9 cellular contexts compared by ENCODE assay signal in the genomic region with DNA sequence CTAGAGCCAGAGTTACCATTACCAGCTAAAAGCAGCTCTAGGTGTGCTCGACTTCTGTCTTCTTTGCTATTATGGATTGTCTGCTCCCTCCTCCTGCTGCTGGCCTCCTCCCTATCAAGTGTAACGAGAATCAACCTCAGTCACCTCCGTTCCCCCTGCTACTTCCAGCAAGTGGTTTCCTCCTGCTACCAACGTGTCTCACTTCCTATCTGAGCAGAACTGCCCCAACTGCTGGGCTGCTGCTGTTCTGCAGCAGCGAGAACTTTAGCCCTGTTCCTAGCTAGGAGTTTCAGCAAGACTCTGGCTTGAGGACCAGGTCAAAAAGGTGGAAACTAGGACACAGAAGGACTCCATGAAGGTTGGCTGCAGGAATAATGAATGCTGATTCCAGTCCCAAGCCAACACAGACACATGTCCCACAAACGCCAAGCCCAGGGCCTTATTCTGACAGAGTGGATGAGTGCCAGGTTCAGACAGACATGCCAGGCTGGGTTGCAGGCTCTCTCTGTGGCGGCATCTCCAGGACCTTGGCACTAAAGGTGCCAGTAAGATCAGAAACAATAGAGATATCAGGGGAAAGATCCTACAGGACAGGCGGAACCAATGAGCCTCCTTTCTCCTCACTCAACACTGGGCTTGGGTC. TPM values are rescaled to one million over a fixed set of nuclear protein-coding genes. Genes with fewer than 3 reads are reported as not detected.
DNase-seq lines count a peak whose midpoint lies in the region; ATAC-seq, FAIRE-seq and TF ChIP-seq lines count a peak whose summit lies in the region.
"Had no signal": no experiment of that assay in that cellular context is flagged by ENCODE, and none has a peak within 500 bp of the region (broad histone marks: within the 10 kb centered on the region; RNA-seq: fewer than 3 reads in every experiment).

No MANE protein-coding gene starts in this region.

- TF ChIP-seq CTCF in CD4-positive, alpha-beta T cell (IDR thresholded peaks at IDR 0.05) = no peak
- TF ChIP-seq CTCF in K562 (IDR thresholded peaks at IDR 0.05 in 2 of 3, conservative IDR thresholded peaks at IDR 0.05 in 1 of 3; ENCODE audit: insufficient read depth in 2 of 3, low read depth in 1 of 3, low read length in 3 of 3) = peak in 1 of 3 experiments; percentile 15; a peak in 1 of 6 replicates
- no peak for TF ChIP-seq CTCF in Calu3 (IDR thresholded peaks at IDR 0.05; ENCODE audit: unreplicated experiment)

- H3K4me1 ChIP-seq in K562 (replicated peaks in 1 of 2; ENCODE audit: control insufficient read depth in 2 of 2, insufficient read depth in 2 of 2, low read length in 2 of 2) = peaks cover 27 to 31% of the 10 kb centered on the region in 2 experiments

- H3K9me3 Mint-ChIP-seq in CD4-positive, alpha-beta T cell = no peaks in the 10 kb centered on the region
- H3K9me3 Mint-ChIP-seq in Calu3 (ENCODE audit: low read depth, unreplicated experiment) = no peaks in the 10 kb centered on the region
- H3K9me3 Mint-ChIP-seq: mesothelial cell of epicardium had no signal

- H3K4me1 Mint-ChIP-seq in CD4-positive, alpha-beta T cell (ENCODE audit: low read depth) = peaks cover 67% of the 10 kb centered on the region
- peaks cover 17% of the 10 kb centered on the region for H3K4me1 Mint-ChIP-seq in Calu3 (ENCODE audit: low read depth, unreplicated experiment)

- H3K9ac ChIP-seq in K562 (ENCODE audit: insufficient read depth in 1 of 2, low read depth in 2 of 2, low read length in 2 of 2) = peak overlapping the region in 1 of 2 experiments; percentile 27; a peak in 1 of 4 replicates

- peaks cover 26% of the 10 kb centered on the region for H3K36me3 ChIP-seq in K562 (ENCODE audit: control insufficient read depth, insufficient read depth, low read length)

- H3K4me2 ChIP-seq in K562 (ENCODE audit: insufficient read depth, low read length) = no peak overlapping the region

- WGBS in K562 (ENCODE audit: insufficient coverage, low coverage, missing lambda C conversion rate) = 39% methylated on average over 8 of the region's 8 CpGs

- no peaks in the 10 kb centered on the region for H4K20me1 ChIP-seq in K562 (replicated peaks; ENCODE audit: control insufficient read depth, insufficient read depth, low read length)

- POLR2A ChIA-PET in CD4-positive, alpha-beta T cell (lab: Charles Lee) = interaction anchor here (1.0 to 3.1 kb wide), 7 partner anchors 10 to 41 kb away, joined by 3 to 25 read pairs (median 7); no protein-coding TSS in a partner anchor
- POLR2A ChIA-PET in K562 (lab: Yijun Ruan, JAX) = interaction anchor here (0.7 to 2.3 kb wide), 5 partner anchors 9 to 87 kb away, joined by 3 to 9 read pairs (median 6); no protein-coding TSS in a partner anchor

- DNase-seq in CD4-positive, alpha-beta T cell = peak in 8 of 10 experiments; percentile 37 to 51 (median 40)
- DNase-seq in NOMO-1 treated with DMSO at 0.1 percent for 48 hours (lab: John Stamatoyannopoulos, UW; ENCODE audit: unreplicated experiment) = peak; percentile 81
- DNase-seq in K562 (ENCODE audit: extremely low read depth in 1 of 4, low spot score in 3 of 4) = no peak
- DNase-seq in stimulated activated CD4-positive, alpha-beta T cell treated with anti-CD3 and anti-CD28 coated beads, Interleukin-4, amount 100 ng/mL, for 1 hour = peak; percentile 35
- no peak for DNase-seq in Calu3
- DNase-seq in cerebellum (ENCODE audit: low spot score) = no peak
- no peak for DNase-seq in NCI-H345 (lab: John Stamatoyannopoulos, UW)

- peak overlapping the region; percentile 95 for H3K4me3 Mint-ChIP-seq in CD4-positive, alpha-beta T cell
- H3K4me3 Mint-ChIP-seq in Calu3 (ENCODE audit: low read depth, unreplicated experiment) = no peak overlapping the region
- H3K4me3 Mint-ChIP-seq: mesothelial cell of epicardium had no signal

- no peak overlapping the region for H3K4me3 ChIP-seq in K562

- H2AFZ ChIP-seq in K562 (ENCODE audit: low read depth, low read length) = no peak overlapping the region

- H3K27me3 ChIP-seq in CD4-positive, alpha-beta T cell (ENCODE audit: control insufficient read depth, insufficient read depth, low read length) = no peaks in the 10 kb centered on the region
- no peaks in the 10 kb centered on the region; a peak in 1 of 5 replicates for H3K27me3 ChIP-seq in K562 (ENCODE audit: control insufficient read depth in 2 of 2, insufficient read depth in 2 of 2, low read length in 2 of 2)

- H3K27me3 Mint-ChIP-seq in CD4-positive, alpha-beta T cell = no peaks in the 10 kb centered on the region
- no peaks in the 10 kb centered on the region for H3K27me3 Mint-ChIP-seq in Calu3 (ENCODE audit: unreplicated experiment)

- peaks cover 12% of the 10 kb centered on the region; the same call in 2 of the 3 replicates for H3K79me2 ChIP-seq in K562 (ENCODE audit: control insufficient read depth, insufficient read depth, low read length)

- peaks cover 55% of the 10 kb centered on the region for H3K36me3 Mint-ChIP-seq in CD4-positive, alpha-beta T cell (ENCODE audit: low read depth)
- H3K36me3 Mint-ChIP-seq in Calu3 (ENCODE audit: insufficient read depth, unreplicated experiment) = peaks cover 8% of the 10 kb centered on the region
- H3K36me3 Mint-ChIP-seq: mesothelial cell of epicardium had no signal

- H3K27ac ChIP-seq in CD4-positive, alpha-beta T cell (ENCODE audit: low read depth, low read length) = peak overlapping the region; percentile 13
- no peak overlapping the region for H3K27ac ChIP-seq in K562 (ENCODE audit: extremely low read depth, low read depth, low read length)

- H3K9me3 ChIP-seq in CD4-positive, alpha-beta T cell (ENCODE audit: control insufficient read depth, low read length) = no peaks in the 10 kb centered on the region
- no peaks in the 10 kb centered on the region for H3K9me3 ChIP-seq in K562 (replicated peaks; ENCODE audit: control insufficient read depth, insufficient read depth, low read depth, low read length)

- intact Hi-C loops in CD4-positive, alpha-beta T cell (cut with DNase I, micrococcal nuclease) = no loop called here
- intact Hi-C loops in K562 (cut with micrococcal nuclease) (no loop called here), Calu3 (cut with micrococcal nuclease; ENCODE audit: unreplicated experiment) (no loop called here)

- no peak for FAIRE-seq in K562 (lab: Jason Lieb, UNC)

- in situ Hi-C loops in K562 (cut with MboI) = no loop called here

- no peaks in the 10 kb centered on the region for H3K9me1 ChIP-seq in K562 (ENCODE audit: control insufficient read depth, insufficient read depth, low read length)

- CTCF ChIA-PET in CD4-positive, alpha-beta T cell (lab: Charles Lee) = interaction anchor here (1.0 to 3.4 kb wide), 6 partner anchors 9 to 543 kb away, joined by 3 to 15 read pairs (median 8); partner anchors contain the start of gene CD55
- CTCF ChIA-PET in K562 (lab: Yijun Ruan, JAX; ENCODE audit: low intra/inter-chr PET ratio) = no interaction called here
- CTCF ChIA-PET in Calu3 (lab: Charles Lee) = interaction anchor here (0.6 kb wide), 1 partner anchor 1087 kb away, joined by 3 read pairs; no protein-coding TSS in a partner anchor

- no peak for TF ChIP-seq POLR2A in K562 (conservative IDR thresholded peaks at IDR 0.05)

- peak overlapping the region; percentile 95 for H3K27ac Mint-ChIP-seq in CD4-positive, alpha-beta T cell
- no peak overlapping the region for H3K27ac Mint-ChIP-seq in Calu3 (ENCODE audit: unreplicated experiment)
- H3K27ac Mint-ChIP-seq: mesothelial cell of epicardium had no signal

- BruUV-seq in K562 (replicated peaks; lab: Mats Ljungman, UMichigan) (no TSS peak), Calu3 (replicated peaks; lab: Mats Ljungman, UMichigan) (no TSS peak)

- no peak for TF ChIP-seq RAD21 in K562 (CRISPR knock-in tag; conservative IDR thresholded peaks at IDR 0.05 in 1 of 2, IDR thresholded peaks at IDR 0.05 in 1 of 2)

- peak; percentile 55 for ATAC-seq in CD4-positive, alpha-beta T cell (ENCODE audit: poor library complexity)
- ATAC-seq in GM21447 (IDR thresholded peaks at IDR 0.05; ENCODE audit: unreplicated experiment) = peak; percentile 67
- peak; percentile 19; the same call in 2 of the 3 replicates for ATAC-seq in K562

- no peak for TF ChIP-seq EP300 in K562 (IDR thresholded peaks at IDR 0.05; ENCODE audit: low read length)

TF ChIP-seq in K562, 482 proteins besides CTCF, POLR2A, EP300 and RAD21 (continues in another document):
- TF ChIP-seq TCF7L2 (IDR thresholded peaks at IDR 0.05; ENCODE audit: low read depth, low read length) (0 out of 2 replicates have a peak, but pooled peaks have one; percentile 26), GATAD2A (IDR thresholded peaks at IDR 0.05) (no peak), ZC3H8 (IDR thresholded peaks at IDR 0.05) (no peak)

RNA-seq across cellular contexts. Expression of gene CD34, which starts 46.9 kb away (rescaled TPM):
- total RNA-seq in CD4-positive, alpha-beta T cell = not detected
- total RNA-seq in K562 (2011; cell fraction: chromatin; rRNA removed; ENCODE audit: low replicate concordance) = not detected in 2 replicates
- total RNA-seq in K562 (2011; cell fraction: nucleolus; rRNA removed) = not detected in 2 replicates
- not detected in 2 replicates for total RNA-seq in K562 (2011; cell fraction: nucleoplasm; rRNA removed)
- total RNA-seq in K562 (2014; rRNA removed) = not detected in 2 replicates
- not detected in 2 replicates for total RNA-seq in K562 (2014; rRNA removed; fragmentation: Illumina TruSeq; extraction: Trizol)
- not detected in 2 replicates for total RNA-seq in K562 (2015; rRNA removed; fragmentation: Illumina TruSeq; extraction: Trizol)
- total RNA-seq in K562 (2021) = 0.13 TPM in 1 of 2 replicates, not detected in the other
- 0.03 TPM in 1 of 2 replicates, not detected in the other for polyA plus RNA-seq in K562 (2011; rRNA removed)
- polyA plus RNA-seq in K562 (2011; cell fraction: cytosol; rRNA removed) = not detected in 2 replicates
- not detected in 2 replicates for polyA plus RNA-seq in K562 (2011; cell fraction: nucleus; rRNA removed)
- polyA plus RNA-seq in K562 (2012) = not detected in 2 replicates
- polyA plus RNA-seq in K562 (2014; fragmentation: Illumina TruSeq; extraction: Trizol) = not detected in 2 replicates
- not detected for polyA plus RNA-seq in K562 (2014; fragmentation: Nextera tagmentation; extraction: Ambion mirVana)
- polyA plus RNA-seq in K562 (2014; rRNA removed) = not detected in 2 replicates
- 0.06 TPM in 1 of 2 replicates, not detected in the other for polyA minus RNA-seq in K562 (2011; rRNA and poly(A)+ RNA removed)
- not detected in 2 replicates for polyA minus RNA-seq in K562 (2011; cell fraction: cytosol; rRNA and poly(A)+ RNA removed)
- polyA minus RNA-seq in K562 (2011; cell fraction: nucleus; rRNA and poly(A)+ RNA removed) = not detected in 2 replicates
- total RNA-seq in Calu3 (2022) = 0.24 and 0.34 TPM in 2 replicates
- total RNA-seq in cerebellum = 2.8 TPM

Comparison
In these comparisons a context has a peak if more than half of its experiments do, and no peak if none do; other contexts are left out.
1. DNase-seq: peak in CD4-positive, alpha-beta T cell (8 of 10), NOMO-1 treated with DMSO at 0.1 percent for 48 hours (single experiment) and stimulated activated CD4-positive, alpha-beta T cell treated with anti-CD3 and anti-CD28 coated beads, Interleukin-4, amount 100 ng/mL, for 1 hour (single experiment); none in K562 (0 of 4), Calu3 (single experiment), cerebellum (single experiment) and NCI-H345 (single experiment).
2. Peak in every context shown above with its lines, with median percentiles within 50 percentile points of each other: ATAC-seq.